20 cellular contexts compared by ENCODE assay signal in genomic region chr1:180562582-180562981, GRCh38. TPM values are rescaled to one million over a fixed set of nuclear protein-coding genes. Genes with fewer than 3 reads are reported as not detected.
DNase-seq lines count a peak whose midpoint lies in the region; ATAC-seq and TF ChIP-seq lines count a peak whose summit lies in the region.
"Had no signal": no experiment of that assay in that cellular context is flagged by ENCODE, and none has a peak within 500 bp of the region (broad histone marks: within the 10 kb centered on the region; RNA-seq: fewer than 3 reads in every experiment).

No MANE protein-coding gene starts in this region.

- H3K4me3 ChIP-seq in BE2C (ENCODE audit: low read depth, low read length): no peak overlapping the region
- H3K4me3 ChIP-seq in heart left ventricle: no peak overlapping the region
- no peak overlapping the region for H3K4me3 ChIP-seq in osteoblast (ENCODE audit: insufficient read depth, low read length)
- H3K4me3 ChIP-seq: gastrocnemius medialis, lower lobe of right lung, prostate gland, SJSA1 had no signal

- H3K79me2 ChIP-seq in osteoblast (ENCODE audit: insufficient read depth, low read length): no peaks in the 10 kb centered on the region

- H2AFZ ChIP-seq in osteoblast (ENCODE audit: low read length): peak overlapping the region; percentile 74

- H3K9me3 ChIP-seq in BE2C (no peaks in the 10 kb centered on the region), heart left ventricle (no peaks in the 10 kb centered on the region), osteoblast (ENCODE audit: low read depth, low read length) (no peaks in the 10 kb centered on the region)
- H3K9me3 ChIP-seq: gastrocnemius medialis, lower lobe of right lung, prostate gland, SJSA1 had no signal

- TF ChIP-seq CTCF in BE2C (IDR thresholded peaks at IDR 0.05; ENCODE audit: low read depth, low read length) (no peak), heart left ventricle (IDR thresholded peaks at IDR 0.05) (no peak), osteoblast (IDR thresholded peaks at IDR 0.05; ENCODE audit: extremely low read depth, low read depth, low read length) (no peak)

- ATAC-seq in SK-N-SH treated with all-trans-retinoic acid at 6 μM for 48 hours: peak; percentile 5; the same call in 1 of the 3 replicates
- ATAC-seq in heart left ventricle: peak; percentile 79 to 91 (median 86)
- ATAC-seq in GM18502 (IDR thresholded peaks at IDR 0.05; ENCODE audit: poor library complexity, unreplicated experiment): no peak
- no peak for ATAC-seq in GM18505 (IDR thresholded peaks at IDR 0.05; ENCODE audit: unreplicated experiment)
- ATAC-seq: lower lobe of right lung; naive thymus-derived CD8-positive, alpha-beta T cell had no signal

- H3K27me3 ChIP-seq in BE2C (no peaks in the 10 kb centered on the region), heart left ventricle (no peaks in the 10 kb centered on the region), osteoblast (ENCODE audit: insufficient read depth, low read length) (no peaks in the 10 kb centered on the region)
- H3K27me3 ChIP-seq: gastrocnemius medialis, SJSA1 had no signal

- peak overlapping the region; percentile 65 to 92 (median 82) for H3K27ac ChIP-seq in heart left ventricle
- H3K27ac ChIP-seq in osteoblast (ENCODE audit: low read depth, low read length): peak overlapping the region; percentile 46
- H3K27ac ChIP-seq: lower lobe of right lung, prostate gland had no signal

- intact Hi-C loops in heart left ventricle (cut with DNase I): loop anchor here in 1 of 10 donors (2.0 to 10.0 kb wide), 2 partner anchors 22 to 72 kb away; partner anchors contain the start of gene XPR1

- peak overlapping the region; percentile 7 for H3K4me2 ChIP-seq in osteoblast (ENCODE audit: insufficient read depth, low read length)

- WGBS in heart left ventricle, 4 donors: 38 to 63% (median 45%) methylated on average over 1 of the region's 1 CpG

- TF ChIP-seq POLR2A in heart left ventricle (IDR thresholded peaks at IDR 0.05) (peak in 1 of 2 donors; percentile 17), GM18505 (IDR thresholded peaks at IDR 0.05; ENCODE audit: borderline replicate concordance, extremely low read depth, insufficient read depth, insufficient read length) (no peak)

- DNase-seq in BE2C (peak; percentile 13), heart left ventricle (peak in 2 of 5 donors; percentile 28 to 42), osteoblast (ENCODE audit: insufficient read length, low spot score, missing footprints) (no peak), HPDE6-E6E7 (ENCODE audit: extremely low spot score) (no peak), iPS-NIHi11 (ENCODE audit: low spot score) (no peak)
- DNase-seq: activated CD4-positive, alpha-beta T cell treated with anti-CD3 and anti-CD28 coated beads for 1 hour; COR-L47; gastrocnemius medialis; lower lobe of right lung; naive thymus-derived CD8-positive, alpha-beta T cell; NCI-H1092; NCI-H526 treated with DMSO at 0.1 percent for 48 hours; stimulated activated naive CD4-positive, alpha-beta T cell treated with Interleukin-2 at 50 U/mL for 16 hours had no signal

- H3K4me1 ChIP-seq in BE2C (peaks cover 8% of the 10 kb centered on the region), heart left ventricle (peaks cover 5 to 71% (median 38%) of the 10 kb centered on the region in 12 donors), osteoblast (ENCODE audit: insufficient read depth, low read length) (peaks cover 31% of the 10 kb centered on the region)
- H3K4me1 ChIP-seq: prostate gland had no signal

- H3K36me3 ChIP-seq in BE2C (no peaks in the 10 kb centered on the region), heart left ventricle (no peaks in the 10 kb centered on the region), osteoblast (ENCODE audit: insufficient read depth, low read length) (no peaks in the 10 kb centered on the region)
- H3K36me3 ChIP-seq: gastrocnemius medialis, lower lobe of right lung, prostate gland, SJSA1 had no signal

- no peaks in the 10 kb centered on the region for H4K20me1 ChIP-seq in osteoblast (ENCODE audit: insufficient read depth, low read length)

TF ChIP-seq in SK-N-SH treated with all-trans-retinoic acid at 6 μM for 48 hours, 23 proteins besides CTCF, POLR2A, EP300 and RAD21:
- TF ChIP-seq ZFP3 (CRISPR knock-in tag; IDR thresholded peaks at IDR 0.05) (no peak), ZNF70 (CRISPR knock-in tag; IDR thresholded peaks at IDR 0.05) (no peak), ZC3H10 (CRISPR knock-in tag; IDR thresholded peaks at IDR 0.05) (no peak), TOX (CRISPR knock-in tag; IDR thresholded peaks at IDR 0.05; ENCODE audit: borderline replicate concordance) (no peak), GLIS3 (CRISPR knock-in tag; IDR thresholded peaks at IDR 0.05) (no peak)
TF ChIP-seq in SK-N-SH treated with all-trans-retinoic acid at 6 μM for 48 hours: peak in this region for 0.

RNA-seq across cellular contexts. Expression of gene OVAAL, which starts 3.8 kb away (rescaled TPM):
- 3.4 TPM for polyA plus RNA-seq in BE2C (2012; ENCODE audit: insufficient read depth, insufficient read length, low read depth)
- total RNA-seq in heart left ventricle (10 to 100 TPM in 1 of 9 donors, 1 to 10 TPM in 8; 1.5 to 13.9 (median 2.4) TPM), osteoblast (not detected in 2 replicates)
- polyA plus RNA-seq in heart left ventricle: 10 to 100 TPM in 1 of 2 donors, 1 to 10 TPM in 1; 2.8 to 13.8 TPM
- total RNA-seq: activated T-helper 2 cell treated with anti-CD3 and anti-CD28 coated beads, Interferon-gamma antibody, Interleukin-2, Interleukin-4, amounts not matched to agents 10 μg/mL and 5 μg/mL and 100 μg/mL, durations not matched to agents 14 hours and 24 hours and 36 hours; gastrocnemius medialis; lower lobe of right lung; naive thymus-derived CD8-positive, alpha-beta T cell; SJSA1; ureter had no signal
- polyA plus RNA-seq: naive thymus-derived CD8-positive, alpha-beta T cell had no signal

Comparison
In these comparisons a context has a peak if more than half of its experiments do, and no peak if none do; other contexts are left out.
1. ATAC-seq: peak in SK-N-SH treated with all-trans-retinoic acid at 6 μM for 48 hours (single experiment) and heart left ventricle (4 of 4); none in GM18502 (single experiment) and GM18505 (single experiment).